Comparison of ENCODE assay signal across 13 cellular contexts in genomic region chr2:1988594-1988993, GRCh38.
DNase-seq lines count a peak whose midpoint lies in the region; ATAC-seq and TF ChIP-seq lines count a peak whose summit lies in the region.
"Had no signal": no experiment of that assay in that cellular context is flagged by ENCODE, and none has a peak within 500 bp of the region (broad histone marks: within the 10 kb centered on the region; RNA-seq: fewer than 3 reads in every experiment).

No MANE protein-coding gene starts in this region.

- peak in 2 of 10 donors; percentile 71 to 82 for DNase-seq in dorsolateral prefrontal cortex
- peak; percentile 15 for DNase-seq in left lobe of liver (ENCODE audit: low spot score)
- DNase-seq in putamen (ENCODE audit: low spot score), result peak; percentile 68
- no peak for DNase-seq in type B pancreatic cell (ENCODE audit: extremely low spot score, unreplicated experiment)
- DNase-seq in activated CD4-positive, alpha-beta T cell treated with anti-CD3 and anti-CD28 coated beads for 48 hours, result no peak
- DNase-seq: ACHN; CD4-positive, alpha-beta memory T cell; DMS79; H9 had no signal

- no peaks in the 10 kb centered on the region for H3K36me3 ChIP-seq in BLaER1 treated with 17β-estradiol and CSF1 and Interleukin-3, amounts not matched to agents 10 nM and 100 nM

- H3K27ac Mint-ChIP-seq in type B pancreatic cell, result no peak overlapping the region
- H3K27ac Mint-ChIP-seq: CD4-positive, alpha-beta memory T cell; GM23338 had no signal

- H3K4me3 Mint-ChIP-seq in type B pancreatic cell, result no peak overlapping the region
- H3K4me3 Mint-ChIP-seq: CD4-positive, alpha-beta memory T cell; GM23338; H9 had no signal

- peaks cover 31% of the 10 kb centered on the region for H3K27me3 Mint-ChIP-seq in type B pancreatic cell

- TF ChIP-seq CTCF in dorsolateral prefrontal cortex (IDR thresholded peaks at IDR 0.05 in 54 of 56, conservative IDR thresholded peaks at IDR 0.05 in 2 of 56; ENCODE audit: low read depth in 1 of 56, partially characterized antibody in 56 of 56) (no peak), type B pancreatic cell (conservative IDR thresholded peaks at IDR 0.05) (no peak)

- no peaks in the 10 kb centered on the region for H3K36me3 Mint-ChIP-seq in type B pancreatic cell
- H3K36me3 Mint-ChIP-seq: CD4-positive, alpha-beta memory T cell had no signal

- H3K9ac ChIP-seq in BLaER1 treated with 17β-estradiol and CSF1 and Interleukin-3, amounts not matched to agents 10 nM and 100 nM, result no peak overlapping the region

- ATAC-seq in left lobe of liver (no peak), HG02588 (IDR thresholded peaks at IDR 0.05; ENCODE audit: unreplicated experiment) (no peak)
- ATAC-seq: GM12878, GM23338 had no signal

- no peaks in the 10 kb centered on the region for H3K4me1 Mint-ChIP-seq in type B pancreatic cell (ENCODE audit: unreplicated experiment)

- H3K9me3 ChIP-seq in BLaER1 treated with 17β-estradiol and CSF1 and Interleukin-3, amounts not matched to agents 10 nM and 100 nM (replicated peaks in 1 of 11), result peaks cover 26 to 54% (median 43%) of the 10 kb centered on the region in 11 experiments

- peaks cover 0 to 19% (median 0%) of the 10 kb centered on the region in 11 experiments; a peak in 5 of 22 replicates for H4K20me1 ChIP-seq in BLaER1 treated with 17β-estradiol and CSF1 and Interleukin-3, amounts not matched to agents 10 nM and 100 nM

- intact Hi-C loops in dorsolateral prefrontal cortex (cut with DNase I), result loop anchor here (1.0 to 2.0 kb wide), 2 partner anchors 26 kb away; no protein-coding TSS in a partner anchor

- H3K4me1 ChIP-seq in BLaER1 treated with 17β-estradiol and CSF1 and Interleukin-3, amounts not matched to agents 10 nM and 100 nM, result peaks cover 46 to 70% (median 62%) of the 10 kb centered on the region in 10 experiments

- no peak overlapping the region for H3K4me3 ChIP-seq in BLaER1 treated with 17β-estradiol and CSF1 and Interleukin-3, amounts not matched to agents 10 nM and 100 nM
- H3K4me3 ChIP-seq in dorsolateral prefrontal cortex, result no peak overlapping the region
- H3K4me3 ChIP-seq: GM12878, GM23338 had no signal

- peaks cover 0 to 68% (median 0%) of the 10 kb centered on the region in 11 experiments; a peak in 8 of 22 replicates for H3K27me3 ChIP-seq in BLaER1 treated with 17β-estradiol and CSF1 and Interleukin-3, amounts not matched to agents 10 nM and 100 nM
- H3K27me3 ChIP-seq in dorsolateral prefrontal cortex, result no peaks in the 10 kb centered on the region

- H3K9me3 Mint-ChIP-seq in type B pancreatic cell, result no peaks in the 10 kb centered on the region

- H3K4me2 ChIP-seq in BLaER1 treated with 17β-estradiol and CSF1 and Interleukin-3, amounts not matched to agents 10 nM and 100 nM, result peak overlapping the region in 10 of 11 experiments; percentile 75 to 98 (median 90); a peak in 19 of 22 replicates
- H3K4me2 ChIP-seq: GM23338 had no signal

- no peak overlapping the region for H3K27ac ChIP-seq in BLaER1 treated with 17β-estradiol and CSF1 and Interleukin-3, amounts not matched to agents 10 nM and 100 nM
- peak overlapping the region in 52 of 59 donors; percentile 7 to 94 (median 66) for H3K27ac ChIP-seq in dorsolateral prefrontal cortex

Comparison
In these comparisons a context has a peak if more than half of its experiments do, and no peak if none do; other contexts are left out.
1. H3K27ac ChIP-seq: peak in dorsolateral prefrontal cortex (52 of 59); none in BLaER1 treated with 17β-estradiol and CSF1 and Interleukin-3, amounts not matched to agents 10 nM and 100 nM (0 of 11).
2. DNase-seq: peak in left lobe of liver (single experiment) and putamen (single experiment); none in type B pancreatic cell (single experiment) and activated CD4-positive, alpha-beta T cell treated with anti-CD3 and anti-CD28 coated beads for 48 hours (single experiment).